In genomic region chr5:90410178-90410762, GRCh38 we compare ENCODE assay signal across 9 cellular contexts. TPM values are rescaled to one million over a fixed set of nuclear protein-coding genes. Genes with fewer than 3 reads are reported as not detected.
DNase-seq lines count a peak whose midpoint lies in the region; ATAC-seq and TF ChIP-seq lines count a peak whose summit lies in the region.
"Had no signal": no experiment of that assay in that cellular context is flagged by ENCODE, and none has a peak within 500 bp of the region (broad histone marks: within the 10 kb centered on the region; RNA-seq: fewer than 3 reads in every experiment).

No MANE protein-coding gene starts in this region.

- H3K9me3 ChIP-seq in RWPE2 (ENCODE audit: severe bottlenecking) (no peaks in the 10 kb centered on the region), gastroesophageal sphincter (no peaks in the 10 kb centered on the region)

- ATAC-seq in RWPE2 (ENCODE audit: low read depth) (no peak), gastroesophageal sphincter (no peak)
- no peak for ATAC-seq in natural killer cell treated with Interleukin-12 subunit alpha and Interleukin-12 subunit beta and Interleukin-15 and Interleukin-18, amount 100 ng/mL, for 72 hours

- peaks cover 9% of the 10 kb centered on the region for H3K36me3 Mint-ChIP-seq in natural killer cell treated with Interleukin-12 subunit alpha and Interleukin-12 subunit beta and Interleukin-15 and Interleukin-18, amount 100 ng/mL, for 72 hours

- TF ChIP-seq CTCF in RWPE2 (IDR thresholded peaks at IDR 0.05; ENCODE audit: poor library complexity, severe bottlenecking) (no peak), gastroesophageal sphincter (IDR thresholded peaks at IDR 0.05) (no peak)

- H3K4me3 ChIP-seq in RWPE2 (ENCODE audit: severe bottlenecking), result peak overlapping the region; percentile 83
- peak overlapping the region; percentile 73 to 91 for H3K4me3 ChIP-seq in gastroesophageal sphincter

- no peak for TF ChIP-seq EP300 in gastroesophageal sphincter (IDR thresholded peaks at IDR 0.05)

- TF ChIP-seq POLR2A in gastroesophageal sphincter (IDR thresholded peaks at IDR 0.05), result no peak

- H3K9me3 Mint-ChIP-seq in natural killer cell treated with Interleukin-12 subunit alpha and Interleukin-12 subunit beta and Interleukin-15 and Interleukin-18, amount 100 ng/mL, for 72 hours, result no peaks in the 10 kb centered on the region

- H3K27ac ChIP-seq in RWPE2 (ENCODE audit: poor library complexity, severe bottlenecking) (peak overlapping the region; percentile 83), gastroesophageal sphincter (peak overlapping the region; percentile 92 to 98 (median 96))

- DNase-seq in DMS153 treated with DMSO at 0.1 percent for 48 hours (lab: John Stamatoyannopoulos, UW; ENCODE audit: unreplicated experiment) (peak; percentile 2), DMS153 (lab: John Stamatoyannopoulos, UW) (no peak), RWPE2 (ENCODE audit: low spot score) (no peak), smooth muscle cell of the brain vasculature (ENCODE audit: low read depth, low spot score) (peak; percentile 2), kidney glomerular epithelial cell (lab: John Stamatoyannopoulos, UW) (no peak), NCI-H1930 (lab: John Stamatoyannopoulos, UW) (no peak)
- DNase-seq in natural killer cell treated with Interleukin-12 subunit alpha and Interleukin-12 subunit beta and Interleukin-15 and Interleukin-18, amount 100 ng/mL, for 72 hours (ENCODE audit: low spot score), result no peak

- 1% methylated on average over 10 of the region's 10 CpGs for WGBS in gastroesophageal sphincter (ENCODE audit: low coverage in 1 of 2), 2 donors

- H3K27me3 Mint-ChIP-seq in natural killer cell treated with Interleukin-12 subunit alpha and Interleukin-12 subunit beta and Interleukin-15 and Interleukin-18, amount 100 ng/mL, for 72 hours, result no peaks in the 10 kb centered on the region
- H3K27me3 Mint-ChIP-seq: stimulated activated naive CD8-positive, alpha-beta T cell treated with anti-CD3 and anti-CD28 coated beads, Interleukin-15, Interleukin-2, amounts not matched to agents 100 ng/mL and 50 ng/mL, for 24 hours had no signal

- H3K4me3 Mint-ChIP-seq in natural killer cell treated with Interleukin-12 subunit alpha and Interleukin-12 subunit beta and Interleukin-15 and Interleukin-18, amount 100 ng/mL, for 72 hours, result no peak overlapping the region

- H3K36me3 ChIP-seq in RWPE2 (ENCODE audit: low read depth) (peaks cover 15% of the 10 kb centered on the region), gastroesophageal sphincter (peaks cover 0 to 4% of the 10 kb centered on the region in 2 donors)

- peaks cover 0 to 5% of the 10 kb centered on the region in 2 donors for H3K4me1 Mint-ChIP-seq in natural killer cell treated with Interleukin-12 subunit alpha and Interleukin-12 subunit beta and Interleukin-15 and Interleukin-18, amount 100 ng/mL, for 72 hours (ENCODE audit: low read depth in 2 of 2)

- no peak overlapping the region for H3K27ac Mint-ChIP-seq in natural killer cell treated with Interleukin-12 subunit alpha and Interleukin-12 subunit beta and Interleukin-15 and Interleukin-18, amount 100 ng/mL, for 72 hours
- H3K27ac Mint-ChIP-seq: stimulated activated naive CD8-positive, alpha-beta T cell treated with anti-CD3 and anti-CD28 coated beads, Interleukin-15, Interleukin-2, amounts not matched to agents 100 ng/mL and 50 ng/mL, for 24 hours had no signal

- peaks cover 28% of the 10 kb centered on the region for H3K4me1 ChIP-seq in RWPE2 (ENCODE audit: insufficient read depth, poor library complexity, severe bottlenecking)
- peaks cover 0 to 23% (median 9%) of the 10 kb centered on the region in 3 donors for H3K4me1 ChIP-seq in gastroesophageal sphincter

- H3K27me3 ChIP-seq in RWPE2 (ENCODE audit: insufficient read depth, poor library complexity, severe bottlenecking) (no peaks in the 10 kb centered on the region), gastroesophageal sphincter (no peaks in the 10 kb centered on the region)

RNA-seq across cellular contexts. Expression of gene CETN3, which starts 0.7 kb away (rescaled TPM):
- 10 to 100 TPM in 1 of 4 donors, 1 to 10 TPM in 3; 7.5 to 16.0 (median 8.7) TPM for total RNA-seq in gastroesophageal sphincter
- total RNA-seq in natural killer cell treated with Interleukin-12 subunit alpha and Interleukin-12 subunit beta and Interleukin-15 and Interleukin-18, amount 100 ng/mL, for 72 hours, result 10 to 100 TPM; 23.3 to 26.0 TPM

Comparison
In these comparisons a context has a peak if more than half of its experiments do, and no peak if none do; other contexts are left out.
1. DNase-seq: peak in DMS153 treated with DMSO at 0.1 percent for 48 hours (single experiment) and smooth muscle cell of the brain vasculature (single experiment); none in DMS153 (single experiment), RWPE2 (single experiment), natural killer cell treated with Interleukin-12 subunit alpha and Interleukin-12 subunit beta and Interleukin-15 and Interleukin-18, amount 100 ng/mL, for 72 hours (single experiment), kidney glomerular epithelial cell (single experiment) and NCI-H1930 (0 of 2).